ENCODE assay signal across 19 cellular contexts in genomic region chr5:3277590-3278196, GRCh38.
A peak's percentile ranks its signal among the peaks of the same experiment; 100 is the strongest.
DNase-seq lines count a peak whose midpoint lies in the region; FAIRE-seq and TF ChIP-seq lines count a peak whose summit lies in the region.
"Had no signal": no experiment of that assay in that cellular context is flagged by ENCODE, and none has a peak within 500 bp of the region (broad histone marks: within the 10 kb centered on the region; RNA-seq: fewer than 3 reads in every experiment).

No MANE protein-coding gene starts in this region.

- H3K27me3 ChIP-seq in BLaER1: no peaks in the 10 kb centered on the region
- no peaks in the 10 kb centered on the region for H3K27me3 ChIP-seq in HUES64 (ENCODE audit: insufficient read depth, low read length)
- 0 out of 7 replicates have a peak, but pooled peaks cover 0 to 2% (median 0%) of the 10 kb centered on the region in 4 experiments for H3K27me3 ChIP-seq in H1 (replicated peaks in 1 of 4; ENCODE audit: control insufficient read depth in 3 of 4, extremely low read depth in 1 of 4, insufficient read depth in 3 of 4, low read length in 3 of 4)
- H3K27me3 ChIP-seq in osteoblast (ENCODE audit: insufficient read depth, low read length): no peaks in the 10 kb centered on the region
- H3K27me3 ChIP-seq: hepatocyte, SJCRH30 had no signal

- TF ChIP-seq POLR2A in GM12891 (IDR thresholded peaks at IDR 0.05; ENCODE audit: low read depth, low read length) (no peak), H1 (IDR thresholded peaks at IDR 0.05; ENCODE audit: control extremely low read depth in 1 of 2, low read depth in 2 of 2, low read length in 2 of 2) (no peak)

- no peak for TF ChIP-seq RAD21 in H1 (IDR thresholded peaks at IDR 0.05 in 1 of 2, conservative IDR thresholded peaks at IDR 0.05 in 1 of 2; ENCODE audit: low read depth in 2 of 2, low read length in 2 of 2)

- H2AK5ac ChIP-seq in H1 (ENCODE audit: low read depth, low read length): no peak overlapping the region

- H3K9ac ChIP-seq in BLaER1: peak overlapping the region; percentile 48; the same call in 1 of the 2 replicates
- no peak overlapping the region for H3K9ac ChIP-seq in HUES64 (ENCODE audit: low read depth, low read length)
- H3K9ac ChIP-seq in H1 (replicated peaks in 1 of 4; ENCODE audit: extremely low read depth in 1 of 4, low read depth in 3 of 4, low read length in 3 of 4): no peak overlapping the region

- H2BK12ac ChIP-seq in H1 (ENCODE audit: low read depth, low read length): no peak overlapping the region

- no peak overlapping the region for H3K56ac ChIP-seq in H1 (replicated peaks; ENCODE audit: insufficient read length, low read depth, low read length)

- no peak for FAIRE-seq in GM12891 (lab: Jason Lieb, UNC)
- no peak for FAIRE-seq in H1 (lab: Jason Lieb, UNC)
- FAIRE-seq: colon, endometrium, H54 had no signal

- no peak overlapping the region for H3K23ac ChIP-seq in H1 (ENCODE audit: insufficient read length)

- no peak overlapping the region for H2AFZ ChIP-seq in H1 (ENCODE audit: low read length)
- H2AFZ ChIP-seq in osteoblast (ENCODE audit: low read length): no peak overlapping the region
- H2AFZ ChIP-seq: hepatocyte had no signal

- H3K4me2 ChIP-seq in BLaER1 (peak overlapping the region; percentile 80), H1 (ENCODE audit: insufficient read depth in 1 of 2, low read depth in 2 of 2, low read length in 2 of 2) (peak overlapping the region; percentile 44 to 46), osteoblast (ENCODE audit: insufficient read depth, low read length) (no peak overlapping the region)
- H3K4me2 ChIP-seq: hepatocyte had no signal

- H2BK120ac ChIP-seq in H1 (replicated peaks; ENCODE audit: low read depth, low read length): no peak overlapping the region

- DNase-seq in GM12891 (ENCODE audit: insufficient read length, low spot score): no peak
- peak in 1 of 2 experiments; percentile 23 for DNase-seq in H1 (ENCODE audit: low read depth in 1 of 2, low spot score in 2 of 2)
- DNase-seq in osteoblast (ENCODE audit: insufficient read length, low spot score, missing footprints): no peak
- DNase-seq in medulla oblongata (ENCODE audit: extremely low spot score): no peak
- DNase-seq in DMS 273 (lab: John Stamatoyannopoulos, UW; ENCODE audit: unreplicated experiment): no peak
- DNase-seq: activated CD4-positive, CD25-positive, alpha-beta regulatory T cell treated with anti-CD3 and anti-CD28 coated beads, Interleukin-2, amount 50 U/mL, for 72 hours; activated CD8-positive, alpha-beta memory T cell treated with anti-CD3 and anti-CD28 coated beads, Interleukin-2, amount 50 U/mL, for 4 hours; activated gamma-delta T cell treated with Interleukin-2 at 50 U/mL for 16 hours; NCI-H1694 treated with DMSO at 0.1 percent for 48 hours; nucleus accumbens; PC-3; substantia nigra had no signal

- 4% methylated on average over 6 of the region's 6 CpGs for WGBS in HUES64
- 7% methylated on average over 6 of the region's 6 CpGs; no CpG with 5 or more reads in 1 of the 2 experiments for WGBS in H1 (ENCODE audit: extremely low coverage in 1 of 2, insufficient coverage in 1 of 2, insufficient read length in 1 of 2, insufficient replicate concordance in 2 of 2, low coverage in 1 of 2, low lambda C conversion rate in 2 of 2, missing lambda C conversion rate in 1 of 2), 2 experiments

- H4K5ac ChIP-seq in H1 (ENCODE audit: insufficient read length, low read depth, low read length): no peak overlapping the region

- no peak overlapping the region for H4K8ac ChIP-seq in H1 (ENCODE audit: extremely low read depth, insufficient read depth, low read length)

- CTCF ChIA-PET in H1 (lab: Charles Lee; ENCODE audit: partially characterized antibody): interaction anchor here (1.3 kb wide), 1 partner anchor 82 kb away, joined by 5 read pairs; no protein-coding TSS in a partner anchor

- no peaks in the 10 kb centered on the region for H3K79me2 ChIP-seq in H1 (ENCODE audit: control insufficient read depth in 1 of 2, insufficient read depth in 2 of 2, low read length in 2 of 2)
- no peaks in the 10 kb centered on the region for H3K79me2 ChIP-seq in osteoblast (ENCODE audit: insufficient read depth, low read length)
- H3K79me2 ChIP-seq: hepatocyte had no signal

- no peak overlapping the region for H2BK15ac ChIP-seq in H1 (ENCODE audit: low read length)

- H3K18ac ChIP-seq in H1 (ENCODE audit: extremely low read depth, low read length): peak overlapping the region; percentile 32

- H4K91ac ChIP-seq in H1 (replicated peaks; ENCODE audit: insufficient read length, low read length): no peak overlapping the region

- TF ChIP-seq CTCF in H1 (IDR thresholded peaks at IDR 0.05; ENCODE audit: control extremely low read depth in 1 of 3, insufficient read depth in 1 of 3, low read depth in 1 of 3, low read length in 3 of 3) (no peak), osteoblast (IDR thresholded peaks at IDR 0.05; ENCODE audit: extremely low read depth, low read depth, low read length) (no peak)

- H3K4ac ChIP-seq in H1 (replicated peaks; ENCODE audit: insufficient read length, low read depth, low read length): no peak overlapping the region

- H3K14ac ChIP-seq in H1 (ENCODE audit: insufficient read length): no peak overlapping the region

- H2BK5ac ChIP-seq in H1 (ENCODE audit: low read depth, low read length): no peak overlapping the region; the same call in 1 of the 2 replicates

- H3K4me3 ChIP-seq in BLaER1: no peak overlapping the region
- peak overlapping the region; percentile 21; the same call in 1 of the 2 replicates for H3K4me3 ChIP-seq in HUES64 (ENCODE audit: low read length)
- H3K4me3 ChIP-seq in H1 (ENCODE audit: extremely low read depth in 1 of 4, insufficient read depth in 2 of 4, low read depth in 3 of 4, low read length in 4 of 4): peak overlapping the region in 3 of 4 experiments; percentile 4 to 41 (median 26); a peak in 4 of 8 replicates
- no peak overlapping the region for H3K4me3 ChIP-seq in osteoblast (ENCODE audit: insufficient read depth, low read length)
- H3K4me3 ChIP-seq: hepatocyte, SJCRH30 had no signal

- H3K9me3 ChIP-seq in BLaER1 (0 out of 2 replicates have a peak, but pooled peaks cover 4% of the 10 kb centered on the region), HUES64 (ENCODE audit: insufficient read depth, low read depth, low read length) (no peaks in the 10 kb centered on the region), H1 (ENCODE audit: insufficient read depth in 2 of 2, low read depth in 1 of 2, low read length in 1 of 2) (no peaks in the 10 kb centered on the region), osteoblast (ENCODE audit: low read depth, low read length) (peaks cover 4% of the 10 kb centered on the region)
- H3K9me3 ChIP-seq: SJCRH30 had no signal

- H4K20me1 ChIP-seq in BLaER1 (no peaks in the 10 kb centered on the region), H1 (replicated peaks in 1 of 2; ENCODE audit: control insufficient read depth in 1 of 2, insufficient read depth in 2 of 2, low read length in 2 of 2) (no peaks in the 10 kb centered on the region), osteoblast (ENCODE audit: insufficient read depth, low read length) (no peaks in the 10 kb centered on the region)

- H3K36me3 ChIP-seq in BLaER1 (no peaks in the 10 kb centered on the region), HUES64 (ENCODE audit: insufficient read depth, low read length) (no peaks in the 10 kb centered on the region), H1 (ENCODE audit: control insufficient read depth in 2 of 4, insufficient read depth in 4 of 4, low read length in 3 of 4) (no peaks in the 10 kb centered on the region), osteoblast (ENCODE audit: insufficient read depth, low read length) (no peaks in the 10 kb centered on the region)
- H3K36me3 ChIP-seq: SJCRH30 had no signal

- no peak for TF ChIP-seq EP300 in H1 (IDR thresholded peaks at IDR 0.05; ENCODE audit: borderline replicate concordance in 1 of 2, low read depth in 2 of 2, low read length in 2 of 2)

- H3K79me1 ChIP-seq in H1 (ENCODE audit: low read depth, low read length): no peaks in the 10 kb centered on the region

- POLR2A ChIA-PET in H1 (lab: Charles Lee; ENCODE audit: partially characterized antibody): interaction anchor here (1.0 kb wide), 1 partner anchor 525 kb away, joined by 3 read pairs; no protein-coding TSS in a partner anchor

- H3K27ac ChIP-seq in BLaER1 (no peak overlapping the region), HUES64 (ENCODE audit: low read depth, low read length) (peak overlapping the region; percentile 49; the same call in 1 of the 2 replicates), H1 (ENCODE audit: low read depth, low read length) (no peak overlapping the region), osteoblast (ENCODE audit: low read depth, low read length) (no peak overlapping the region)
- H3K27ac ChIP-seq: hepatocyte, SJCRH30 had no signal

- H3K4me1 ChIP-seq in BLaER1: peaks cover 32% of the 10 kb centered on the region
- peaks cover 6% of the 10 kb centered on the region; the same call in 1 of the 2 replicates for H3K4me1 ChIP-seq in HUES64 (ENCODE audit: insufficient read depth, low read length)
- peaks cover 0 to 7% (median 4%) of the 10 kb centered on the region in 4 experiments; a peak in 1 of 7 replicates for H3K4me1 ChIP-seq in H1 (replicated peaks in 1 of 4; ENCODE audit: control insufficient read depth in 3 of 4, insufficient read depth in 4 of 4, low read length in 3 of 4)
- no peaks in the 10 kb centered on the region for H3K4me1 ChIP-seq in osteoblast (ENCODE audit: insufficient read depth, low read length)
- H3K4me1 ChIP-seq: SJCRH30 had no signal

- H3K23me2 ChIP-seq in H1 (ENCODE audit: low read depth, low read length): peaks cover 3% of the 10 kb centered on the region; the same call in 1 of the 2 replicates

- no peak overlapping the region for H2BK20ac ChIP-seq in H1 (ENCODE audit: low read length)

TF ChIP-seq in GM12891, 5 proteins besides CTCF, POLR2A, EP300 and RAD21:
- TF ChIP-seq PAX5 (IDR thresholded peaks at IDR 0.05; ENCODE audit: insufficient read depth, low read length, severe bottlenecking): no peak
- TF ChIP-seq SPI1 (IDR thresholded peaks at IDR 0.05; ENCODE audit: low read depth, low read length): peak; percentile 64
- TF ChIP-seq POLR2AphosphoS5 (IDR thresholded peaks at IDR 0.05; ENCODE audit: low read depth, low read length): no peak
- TF ChIP-seq TAF1 (IDR thresholded peaks at IDR 0.05; ENCODE audit: low read depth, low read length): no peak
- peak; percentile 61 for TF ChIP-seq POU2F2 (IDR thresholded peaks at IDR 0.05; ENCODE audit: low read depth, low read length)

TF ChIP-seq in H1, 55 proteins besides CTCF, POLR2A, EP300 and RAD21 (continues in another document):
- TF ChIP-seq TEAD4 (IDR thresholded peaks at IDR 0.05; ENCODE audit: low read depth, low read length): no peak
- TF ChIP-seq SAP30 (IDR thresholded peaks at IDR 0.05; ENCODE audit: insufficient read depth, insufficient replicate concordance, low read length): no peak
- no peak for TF ChIP-seq MAFK (IDR thresholded peaks at IDR 0.05; ENCODE audit: low read depth, low read length)
- TF ChIP-seq, protein P1, sequence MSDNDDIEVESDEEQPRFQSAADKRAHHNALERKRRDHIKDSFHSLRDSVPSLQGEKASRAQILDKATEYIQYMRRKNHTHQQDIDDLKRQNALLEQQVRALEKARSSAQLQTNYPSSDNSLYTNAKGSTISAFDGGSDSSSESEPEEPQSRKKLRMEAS (IDR thresholded peaks at IDR 0.05): no peak
- no peak for TF ChIP-seq SP1 (IDR thresholded peaks at IDR 0.05; ENCODE audit: low read depth, low read length)
- no peak for TF ChIP-seq BCL11A (IDR thresholded peaks at IDR 0.05; ENCODE audit: low read depth in 2 of 2, low read length in 2 of 2)
- TF ChIP-seq JUN (IDR thresholded peaks at IDR 0.05; ENCODE audit: low read depth, low read length): no peak

Comparison
In these comparisons a context has a peak if more than half of its experiments do, and no peak if none do; other contexts are left out.
1. H3K4me3 ChIP-seq: peak in HUES64 (single experiment) and H1 (3 of 4); none in BLaER1 (single experiment) and osteoblast (single experiment).